ENCODE assay signal across 8 cellular contexts in the genomic region with DNA sequence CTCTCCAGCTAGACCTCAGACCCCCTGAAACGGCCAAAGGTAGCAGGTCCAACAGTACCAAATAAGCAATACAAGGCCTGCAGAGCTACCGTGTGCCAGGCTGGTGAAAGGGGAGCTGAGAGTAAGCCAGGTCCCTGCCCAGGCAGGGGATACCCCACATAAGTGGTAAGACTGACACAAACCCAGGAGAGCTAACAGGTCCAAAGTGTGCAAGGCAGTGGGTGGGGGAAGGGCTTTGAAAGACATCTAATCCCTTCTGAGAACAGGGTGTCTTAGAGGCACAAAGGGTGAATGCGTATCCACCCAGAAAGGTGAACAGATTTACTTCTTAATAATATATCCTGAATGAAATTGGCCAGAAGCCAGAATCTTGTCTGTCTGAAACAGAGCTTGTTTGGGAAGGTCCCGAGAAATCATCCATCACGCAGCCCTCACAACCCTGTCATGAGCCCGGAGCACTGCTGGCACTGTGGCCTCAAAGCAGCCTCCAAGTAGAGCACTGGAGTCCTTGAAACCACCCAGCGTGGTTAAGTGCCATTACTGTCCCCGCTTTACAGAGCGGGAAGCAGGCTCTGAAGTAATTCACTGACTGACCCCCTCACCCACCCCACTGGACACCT. TPM values are rescaled to one million over a fixed set of nuclear protein-coding genes. Genes with fewer than 3 reads are reported as not detected.
DNase-seq lines count a peak whose midpoint lies in the region; ATAC-seq and TF ChIP-seq lines count a peak whose summit lies in the region.

No MANE protein-coding gene starts in this region.

- ATAC-seq in DND-41 (ENCODE audit: insufficient read depth, low read depth), result no peak
- ATAC-seq in HG03432 (IDR thresholded peaks at IDR 0.05; ENCODE audit: unreplicated experiment), result peak; percentile 0
- ATAC-seq in HG03469 (IDR thresholded peaks at IDR 0.05; ENCODE audit: unreplicated experiment), result no peak

- H3K9me3 Mint-ChIP-seq in activated naive CD8-positive, alpha-beta T cell treated with anti-CD3 and anti-CD28 coated beads for 36 hours, result no peaks in the 10 kb centered on the region

- peak overlapping the region; percentile 95 for H3K9ac ChIP-seq in DND-41 (ENCODE audit: low read depth, low read length)
- peak overlapping the region; percentile 91 for H3K9ac ChIP-seq in skeletal muscle satellite cell (ENCODE audit: low read depth, low read length)

- peak overlapping the region; percentile 93 for H3K4me3 Mint-ChIP-seq in activated naive CD8-positive, alpha-beta T cell treated with anti-CD3 and anti-CD28 coated beads for 36 hours

- WGBS in iPS DF 6.9 (ENCODE audit: insufficient coverage, insufficient read length), result no CpG with 5 or more reads among the region's 9 CpGs

- peak overlapping the region; percentile 97 for H3K4me2 ChIP-seq in DND-41 (ENCODE audit: insufficient read depth, low read length)
- peak overlapping the region; percentile 92 for H3K4me2 ChIP-seq in skeletal muscle satellite cell (ENCODE audit: low read length)

- peaks cover 34% of the 10 kb centered on the region for H3K36me3 Mint-ChIP-seq in activated naive CD8-positive, alpha-beta T cell treated with anti-CD3 and anti-CD28 coated beads for 36 hours

- H3K27ac ChIP-seq in DND-41 (ENCODE audit: low read length), result peak overlapping the region; percentile 90
- no peak overlapping the region for H3K27ac ChIP-seq in iPS DF 6.9 (ENCODE audit: low read length)

- peaks cover 34% of the 10 kb centered on the region for H3K4me1 Mint-ChIP-seq in activated naive CD8-positive, alpha-beta T cell treated with anti-CD3 and anti-CD28 coated beads for 36 hours

- H3K36me3 ChIP-seq in DND-41 (ENCODE audit: insufficient read depth, low read length) (peaks cover 23% of the 10 kb centered on the region), iPS DF 6.9 (ENCODE audit: control insufficient read depth, insufficient read depth, low read length) (no peaks in the 10 kb centered on the region), skeletal muscle satellite cell (ENCODE audit: insufficient read depth, low read length) (peaks cover 14% of the 10 kb centered on the region)

- peak overlapping the region; percentile 89 for H3K27ac Mint-ChIP-seq in activated naive CD8-positive, alpha-beta T cell treated with anti-CD3 and anti-CD28 coated beads for 36 hours

- H3K4me3 ChIP-seq in DND-41 (ENCODE audit: low read depth in 1 of 2, low read length in 2 of 2), result peak overlapping the region; percentile 46 to 93; a peak in 3 of 4 replicates
- H3K4me3 ChIP-seq in iPS DF 6.9 (ENCODE audit: low read length), result peak overlapping the region; percentile 88
- H3K4me3 ChIP-seq in skeletal muscle satellite cell (ENCODE audit: low read length), result peak overlapping the region; percentile 93

- peaks cover 53% of the 10 kb centered on the region for H3K4me1 ChIP-seq in DND-41 (ENCODE audit: insufficient read depth, low read length)
- H3K4me1 ChIP-seq in iPS DF 6.9 (ENCODE audit: control insufficient read depth, insufficient read depth, low read length), result peaks cover 16% of the 10 kb centered on the region
- H3K4me1 ChIP-seq in skeletal muscle satellite cell (ENCODE audit: control insufficient read depth, insufficient read depth, low read length), result peaks cover 30% of the 10 kb centered on the region

- H4K20me1 ChIP-seq in DND-41 (ENCODE audit: insufficient read depth, low read length), result peaks cover 55% of the 10 kb centered on the region

- no peak for TF ChIP-seq CTCF in DND-41 (IDR thresholded peaks at IDR 0.05; ENCODE audit: borderline replicate concordance, extremely low read depth, low read length, poor library complexity, severe bottlenecking)

- no peaks in the 10 kb centered on the region for H3K27me3 Mint-ChIP-seq in activated naive CD8-positive, alpha-beta T cell treated with anti-CD3 and anti-CD28 coated beads for 36 hours

- H3K9me3 ChIP-seq in DND-41 (ENCODE audit: insufficient read depth, low read length, severe bottlenecking) (no peaks in the 10 kb centered on the region), iPS DF 6.9 (ENCODE audit: control insufficient read depth, insufficient read depth, low read length) (no peaks in the 10 kb centered on the region), skeletal muscle satellite cell (replicated peaks; ENCODE audit: low read length) (no peaks in the 10 kb centered on the region)

- peaks cover under 1% of the 10 kb centered on the region for H3K27me3 ChIP-seq in DND-41 (ENCODE audit: insufficient read depth, low read length, poor library complexity)
- H3K27me3 ChIP-seq in iPS DF 6.9 (ENCODE audit: control insufficient read depth, insufficient read depth, low read length), result no peaks in the 10 kb centered on the region
- no peaks in the 10 kb centered on the region for H3K27me3 ChIP-seq in skeletal muscle satellite cell (ENCODE audit: control insufficient read depth, insufficient read depth, low read length)

- no peak overlapping the region for H2AFZ ChIP-seq in DND-41 (ENCODE audit: low read depth, low read length)

- H3K79me2 ChIP-seq in DND-41 (ENCODE audit: insufficient read depth, low read length), result peaks cover 65% of the 10 kb centered on the region

- peak; percentile 13 for DNase-seq in DND-41
- DNase-seq in activated naive CD8-positive, alpha-beta T cell treated with anti-CD3 and anti-CD28 coated beads for 36 hours, result no peak
- no peak for DNase-seq in iPS DF 6.9 (ENCODE audit: low read depth, low spot score)
- no peak for DNase-seq in SK-N-DZ (ENCODE audit: low spot score)
- no peak for DNase-seq in DMS153 treated with DMSO at 0.1 percent for 48 hours (lab: John Stamatoyannopoulos, UW; ENCODE audit: unreplicated experiment)

RNA-seq across cellular contexts. Expression of gene TKT, which starts 1.5 kb away (rescaled TPM):
- 100 to 1,000 TPM; 285 to 287 TPM for total RNA-seq in activated naive CD8-positive, alpha-beta T cell treated with anti-CD3 and anti-CD28 coated beads for 36 hours
- total RNA-seq in skeletal muscle satellite cell (2012; rRNA removed), result 238 and 420 TPM in 2 replicates
- 333 and 379 TPM in 2 replicates for polyA plus RNA-seq in SK-N-DZ (2014; cell fraction: cytosol; rRNA removed)
- polyA plus RNA-seq in SK-N-DZ (2014; cell fraction: nucleus; rRNA removed), result 196 and 246 TPM in 2 replicates
